In genomic region chr10:129513312-129513711, GRCh38 we compare ENCODE assay signal across 21 cellular contexts.
"Had no signal": no experiment of that assay in that cellular context is flagged by ENCODE, and none has a peak within 500 bp of the region (broad histone marks: within the 10 kb centered on the region; RNA-seq: fewer than 3 reads in every experiment).

No MANE protein-coding gene starts in this region.

- H3K36me3 Mint-ChIP-seq: natural killer cell treated with Interleukin-12 subunit alpha and Interleukin-12 subunit beta and Interleukin-15 and Interleukin-18, amount 100 ng/mL, for 72 hours had no signal

- H3K36me3 ChIP-seq: brain microvascular endothelial cell, heart left ventricle, stomach had no signal

- DNase-seq: activated CD4-positive, alpha-beta T cell treated with anti-CD3 and anti-CD28 coated beads, Interleukin-2, amount 10 ng/mL, durations not matched to agents 24 days and 14 days; activated CD8-positive, alpha-beta T cell treated with anti-CD3 and anti-CD28 coated beads, Interleukin-2, amount 10 ng/mL, durations not matched to agents 7 days and 5 days; activated naive CD4-positive, alpha-beta T cell treated with anti-CD3 and anti-CD28 coated beads for 36 hours; activated naive CD8-positive, alpha-beta T cell treated with anti-CD3 and anti-CD28 coated beads, Interleukin-2, amount 50 U/mL, for 24 hours; activated T-cell treated with anti-CD3 and anti-CD28 coated beads, Interleukin-2, amount 50 U/mL, for 24 hours; anterior cingulate cortex; brain microvascular endothelial cell; effector CD4-positive, alpha-beta T cell; heart left ventricle; nucleus accumbens; stimulated activated CD4-positive, alpha-beta T cell treated with anti-CD3 and anti-CD28 coated beads, Interleukin-15, amount 100 ng/mL, for 24 hours; stimulated activated CD4-positive, alpha-beta T cell treated with anti-CD3 and anti-CD28 coated beads, Interleukin-2, amount 100 ng/mL, for 48 hours; stomach; T1000 had no signal

- H3K9me3 Mint-ChIP-seq: natural killer cell treated with Interleukin-12 subunit alpha and Interleukin-12 subunit beta and Interleukin-15 and Interleukin-18, amount 100 ng/mL, for 72 hours; type B pancreatic cell had no signal

- H3K27ac ChIP-seq: brain microvascular endothelial cell, gastroesophageal sphincter, heart left ventricle, stomach had no signal

- H3K9me3 ChIP-seq: gastroesophageal sphincter, heart left ventricle, stomach had no signal

- H3K27me3 Mint-ChIP-seq: activated CD4-positive, alpha-beta T cell treated with anti-CD3 and anti-CD28 coated beads, Interleukin-2, amount 10 ng/mL, durations not matched to agents 24 days and 14 days; activated naive CD8-positive, alpha-beta T cell treated with anti-CD3 and anti-CD28 coated beads, Interleukin-2, amount 50 U/mL, for 24 hours; activated T-cell treated with anti-CD3 and anti-CD28 coated beads, Interleukin-2, amount 50 U/mL, for 24 hours; natural killer cell treated with Interleukin-12 subunit alpha and Interleukin-12 subunit beta and Interleukin-15 and Interleukin-18, amount 100 ng/mL, for 72 hours; type B pancreatic cell had no signal

- H3K4me3 Mint-ChIP-seq: activated CD4-positive, alpha-beta T cell treated with anti-CD3 and anti-CD28 coated beads, Interleukin-2, amount 10 ng/mL, durations not matched to agents 24 days and 14 days; activated CD8-positive, alpha-beta T cell treated with anti-CD3 and anti-CD28 coated beads, Interleukin-2, amount 10 ng/mL, durations not matched to agents 7 days and 5 days; activated naive CD4-positive, alpha-beta T cell treated with anti-CD3 and anti-CD28 coated beads for 36 hours; activated naive CD8-positive, alpha-beta T cell treated with anti-CD3 and anti-CD28 coated beads, Interleukin-2, amount 50 U/mL, for 24 hours; activated T-cell treated with anti-CD3 and anti-CD28 coated beads, Interleukin-2, amount 50 U/mL, for 24 hours; mesothelial cell of epicardium; natural killer cell treated with Interleukin-12 subunit alpha and Interleukin-12 subunit beta and Interleukin-15 and Interleukin-18, amount 100 ng/mL, for 72 hours; type B pancreatic cell had no signal

- H3K27me3 ChIP-seq: brain microvascular endothelial cell, gastroesophageal sphincter, heart left ventricle, stomach had no signal

- ATAC-seq: activated CD8-positive, alpha-beta T cell treated with anti-CD3 and anti-CD28 coated beads, Interleukin-2, amount 10 ng/mL, durations not matched to agents 7 days and 5 days; activated naive CD8-positive, alpha-beta T cell treated with anti-CD3 and anti-CD28 coated beads, Interleukin-2, amount 50 U/mL, for 24 hours; esophagus mucosa; gastroesophageal sphincter; heart left ventricle; left lobe of liver; natural killer cell treated with Interleukin-12 subunit alpha and Interleukin-12 subunit beta and Interleukin-15 and Interleukin-18, amount 100 ng/mL, for 72 hours had no signal

- H3K27ac Mint-ChIP-seq: activated CD4-positive, alpha-beta T cell treated with anti-CD3 and anti-CD28 coated beads, Interleukin-2, amount 10 ng/mL, durations not matched to agents 24 days and 14 days; activated CD8-positive, alpha-beta T cell treated with anti-CD3 and anti-CD28 coated beads, Interleukin-2, amount 10 ng/mL, durations not matched to agents 7 days and 5 days; activated naive CD4-positive, alpha-beta T cell treated with anti-CD3 and anti-CD28 coated beads for 36 hours; activated naive CD8-positive, alpha-beta T cell treated with anti-CD3 and anti-CD28 coated beads, Interleukin-2, amount 50 U/mL, for 24 hours; activated T-cell treated with anti-CD3 and anti-CD28 coated beads, Interleukin-2, amount 50 U/mL, for 24 hours; natural killer cell treated with Interleukin-12 subunit alpha and Interleukin-12 subunit beta and Interleukin-15 and Interleukin-18, amount 100 ng/mL, for 72 hours; type B pancreatic cell had no signal

- H3K4me3 ChIP-seq: gastroesophageal sphincter, heart left ventricle, lung, stomach had no signal
